Comparison of ENCODE assay signal across 18 cellular contexts in genomic region chr20:39036851-39037250, GRCh38.
DNase-seq lines count a peak whose midpoint lies in the region; ATAC-seq and TF ChIP-seq lines count a peak whose summit lies in the region.
"Had no signal": no experiment of that assay in that cellular context is flagged by ENCODE, and none has a peak within 500 bp of the region (broad histone marks: within the 10 kb centered on the region; RNA-seq: fewer than 3 reads in every experiment).

No MANE protein-coding gene starts in this region.

- H3K27me3 Mint-ChIP-seq in activated CD8-positive, alpha-beta memory T cell treated with anti-CD3 and anti-CD28 coated beads, Interleukin-2, amount 10 ng/mL, durations not matched to agents 7 days and 5 days: no peaks in the 10 kb centered on the region
- H3K27me3 Mint-ChIP-seq: IgD-negative memory B cell had no signal

- no peak overlapping the region for H2BK120ac ChIP-seq in trophoblast cell (ENCODE audit: insufficient read depth, low read length, poor library complexity)

- H3K23ac ChIP-seq in trophoblast cell (ENCODE audit: low read length): no peak overlapping the region

- H3K4me1 ChIP-seq in gastroesophageal sphincter (peaks cover 0 to 55% (median 0%) of the 10 kb centered on the region in 3 donors), trophoblast cell (ENCODE audit: control insufficient read depth in 1 of 2, insufficient read depth in 2 of 2, low read length in 2 of 2) (no peaks in the 10 kb centered on the region)

- H3K4me1 Mint-ChIP-seq in activated CD8-positive, alpha-beta memory T cell treated with anti-CD3 and anti-CD28 coated beads, Interleukin-2, amount 10 ng/mL, durations not matched to agents 7 days and 5 days: peaks cover 13% of the 10 kb centered on the region
- H3K4me1 Mint-ChIP-seq: IgD-negative memory B cell had no signal

- no peak overlapping the region for H4K12ac ChIP-seq in trophoblast cell (ENCODE audit: low read depth, low read length)

- no peak overlapping the region for H3K9ac ChIP-seq in trophoblast cell (ENCODE audit: low read length)

- no peak overlapping the region for H2BK5ac ChIP-seq in trophoblast cell (ENCODE audit: low read depth, low read length, poor library complexity)

- no peak overlapping the region for H3K4ac ChIP-seq in trophoblast cell (ENCODE audit: low read depth, low read length)

- ATAC-seq in activated CD8-positive, alpha-beta memory T cell treated with anti-CD3 and anti-CD28 coated beads, Interleukin-2, amount 10 ng/mL, durations not matched to agents 7 days and 5 days: no peak
- ATAC-seq in gastroesophageal sphincter: peak; percentile 93
- ATAC-seq in GM21367 (IDR thresholded peaks at IDR 0.05; ENCODE audit: unreplicated experiment): no peak
- ATAC-seq in omental fat pad (ENCODE audit: low FRiP score): no peak
- ATAC-seq: Panc1 had no signal

- H3K4me3 Mint-ChIP-seq in activated CD8-positive, alpha-beta memory T cell treated with anti-CD3 and anti-CD28 coated beads, Interleukin-2, amount 10 ng/mL, durations not matched to agents 7 days and 5 days: no peak overlapping the region
- H3K4me3 Mint-ChIP-seq: IgD-negative memory B cell had no signal

- no peak overlapping the region for H2AK5ac ChIP-seq in trophoblast cell (ENCODE audit: low read length)

- TF ChIP-seq EP300 in gastroesophageal sphincter (IDR thresholded peaks at IDR 0.05): no peak

- no peak overlapping the region for H4K91ac ChIP-seq in trophoblast cell (ENCODE audit: low read depth, low read length)

- H3K9me3 ChIP-seq in gastroesophageal sphincter (no peaks in the 10 kb centered on the region), trophoblast cell (ENCODE audit: insufficient read depth, low read depth, low read length) (no peaks in the 10 kb centered on the region)

- CTCF ChIA-PET in activated CD8-positive, alpha-beta memory T cell treated with anti-CD3 and anti-CD28 coated beads, Interleukin-2, amount 10 ng/mL, durations not matched to agents 7 days and 5 days (lab: Charles Lee): interaction anchor here (1.2 to 5.1 kb wide), 2 partner anchors 9 to 13 kb away, joined by 4 to 34 read pairs; no protein-coding TSS in a partner anchor

- peak; percentile 8 for DNase-seq in activated CD8-positive, alpha-beta memory T cell treated with anti-CD3 and anti-CD28 coated beads, Interleukin-2, amount 10 ng/mL, durations not matched to agents 7 days and 5 days
- DNase-seq in activated CD8-positive, alpha-beta memory T cell treated with anti-CD3 and anti-CD28 coated beads, Interleukin-2, amount 50 U/mL, for 48 hours: no peak
- DNase-seq in trophoblast cell (peak; percentile 23 to 31), HK-2 (ENCODE audit: unreplicated experiment) (no peak), kidney tubule cell (ENCODE audit: low spot score) (no peak), omental fat pad (ENCODE audit: low spot score) (no peak)
- DNase-seq: C1 segment of cervical spinal cord, DMS53, GF-D8, NCI-H1417, NCI-H2029 treated with DMSO at 0.1 percent for 48 hours, NCI-H510A treated with DMSO at 0.1 percent for 48 hours, Right ventricle myocardium superior had no signal

- H3K27ac ChIP-seq in gastroesophageal sphincter (peak overlapping the region; percentile 70 to 93 (median 84)), trophoblast cell (ENCODE audit: low read depth, low read length) (no peak overlapping the region)
- H3K27ac ChIP-seq: 22Rv1 had no signal

- no peak overlapping the region for H3K14ac ChIP-seq in trophoblast cell (ENCODE audit: low read length)

- H3K27ac Mint-ChIP-seq in activated CD8-positive, alpha-beta memory T cell treated with anti-CD3 and anti-CD28 coated beads, Interleukin-2, amount 10 ng/mL, durations not matched to agents 7 days and 5 days: no peak overlapping the region
- H3K27ac Mint-ChIP-seq: IgD-negative memory B cell had no signal

- H3K4me3 ChIP-seq in gastroesophageal sphincter (no peak overlapping the region), trophoblast cell (ENCODE audit: low read depth, low read length) (no peak overlapping the region)

- H3K36me3 ChIP-seq in gastroesophageal sphincter: peaks cover 0 to 93% of the 10 kb centered on the region in 2 donors
- peaks cover 25 to 37% of the 10 kb centered on the region in 2 experiments for H3K36me3 ChIP-seq in trophoblast cell (ENCODE audit: control insufficient read depth in 1 of 2, insufficient read depth in 2 of 2, low read length in 2 of 2)

- H4K8ac ChIP-seq in trophoblast cell (ENCODE audit: low read depth, low read length): no peak overlapping the region

- no peak overlapping the region for H2BK12ac ChIP-seq in trophoblast cell (ENCODE audit: low read length)

- H3K79me2 ChIP-seq in trophoblast cell (ENCODE audit: control insufficient read depth, insufficient read depth, low read length, poor library complexity): no peaks in the 10 kb centered on the region

- no peak for TF ChIP-seq POLR2A in gastroesophageal sphincter (IDR thresholded peaks at IDR 0.05)

- no peak overlapping the region for H3K18ac ChIP-seq in trophoblast cell (ENCODE audit: low read length)

- peaks cover 9% of the 10 kb centered on the region for H3K36me3 Mint-ChIP-seq in activated CD8-positive, alpha-beta memory T cell treated with anti-CD3 and anti-CD28 coated beads, Interleukin-2, amount 10 ng/mL, durations not matched to agents 7 days and 5 days

- no peak overlapping the region for H3K4me2 ChIP-seq in trophoblast cell (ENCODE audit: low read length)

- H3K27me3 ChIP-seq in gastroesophageal sphincter (no peaks in the 10 kb centered on the region), trophoblast cell (ENCODE audit: insufficient read depth, low read length) (no peaks in the 10 kb centered on the region)

- WGBS in gastroesophageal sphincter (ENCODE audit: low coverage in 1 of 2), 2 donors: 32 to 46% methylated on average over 2 to 4 of the region's 5 CpGs
- WGBS in trophoblast cell (ENCODE audit: extremely low coverage, insufficient coverage, insufficient read length): no CpG with 5 or more reads among the region's 5 CpGs

- no peak overlapping the region for H2AFZ ChIP-seq in trophoblast cell (ENCODE audit: insufficient read depth, low read length, poor library complexity)

- no peaks in the 10 kb centered on the region for H3K9me3 Mint-ChIP-seq in activated CD8-positive, alpha-beta memory T cell treated with anti-CD3 and anti-CD28 coated beads, Interleukin-2, amount 10 ng/mL, durations not matched to agents 7 days and 5 days (ENCODE audit: low read depth)
- H3K9me3 Mint-ChIP-seq: IgD-negative memory B cell had no signal

- no peaks in the 10 kb centered on the region for H3K79me1 ChIP-seq in trophoblast cell (ENCODE audit: low read length)

- TF ChIP-seq CTCF in gastroesophageal sphincter (IDR thresholded peaks at IDR 0.05): no peak
- TF ChIP-seq CTCF in omental fat pad (IDR thresholded peaks at IDR 0.05): no peak

Comparison
In these comparisons a context has a peak if more than half of its experiments do, and no peak if none do; other contexts are left out.
1. DNase-seq: peak in activated CD8-positive, alpha-beta memory T cell treated with anti-CD3 and anti-CD28 coated beads, Interleukin-2, amount 10 ng/mL, durations not matched to agents 7 days and 5 days (single experiment) and trophoblast cell (2 of 2); none in activated CD8-positive, alpha-beta memory T cell treated with anti-CD3 and anti-CD28 coated beads, Interleukin-2, amount 50 U/mL, for 48 hours (single experiment), HK-2 (single experiment), kidney tubule cell (single experiment) and omental fat pad (single experiment).